ENCODE assay signal across 25 cellular contexts in the genomic region with DNA sequence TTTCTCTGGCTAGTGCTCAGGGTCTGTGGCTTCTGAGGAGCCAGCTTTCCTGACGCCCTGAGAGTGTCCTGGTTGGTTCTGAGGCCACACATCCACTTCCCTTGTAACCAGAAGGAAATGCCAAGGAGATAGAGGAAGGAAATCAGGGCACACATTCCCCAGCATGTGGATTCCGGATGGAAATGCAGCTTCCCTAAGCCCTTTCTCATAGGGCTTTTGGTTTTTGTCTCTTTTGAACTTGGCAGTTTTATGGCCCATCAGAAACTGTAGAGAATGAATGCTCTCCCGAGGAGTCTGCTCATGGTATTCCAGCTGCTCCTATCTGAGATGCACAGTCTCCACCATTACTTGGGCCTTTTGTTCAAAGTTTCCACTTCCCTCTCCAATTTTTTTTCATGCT.
"Had no signal": no experiment of that assay in that cellular context is flagged by ENCODE, and none has a peak within 500 bp of the region (broad histone marks: within the 10 kb centered on the region; RNA-seq: fewer than 3 reads in every experiment).

No MANE protein-coding gene starts in this region.

- H3K27ac ChIP-seq: left lung, lower lobe of right lung, neural progenitor cell, neutrophil, ovary, skin epidermis, spleen, suprapubic skin, thoracic aorta, tibial artery, upper lobe of right lung had no signal

- H3K4me3 ChIP-seq: left lung, lower lobe of right lung, neural progenitor cell, ovary, skin epidermis, spleen, suprapubic skin, thoracic aorta, tibial artery, upper lobe of right lung had no signal

- DNase-seq: head of caudate nucleus; hippocampal formation; kidney; left lung; lower lobe of right lung; naive B cell; natural killer cell; nephron progenitor cell; occipital lobe; ovary; retina; right cardiac atrium; spleen; stimulated activated CD4-positive, alpha-beta T cell treated with anti-CD3 and anti-CD28 coated beads, Interleukin-4, amount 100 ng/mL, for 24 hours; stimulated activated naive CD4-positive, alpha-beta T cell; tibial artery; trophoblast cell; upper lobe of right lung had no signal

- H3K27me3 ChIP-seq: left lung, neural progenitor cell, neutrophil, ovary, spleen, suprapubic skin, tibial artery, upper lobe of right lung had no signal

- H3K4me1 ChIP-seq: left lung, lower lobe of right lung, neural progenitor cell, spleen, tibial artery, upper lobe of right lung had no signal

- H3K9me3 ChIP-seq: left lung, lower lobe of right lung, neutrophil, ovary, suprapubic skin, thoracic aorta, tibial artery, upper lobe of right lung had no signal

- ATAC-seq: left lung; lower lobe of right lung; natural killer cell; right cardiac atrium; sciatic nerve; stimulated activated effector memory CD8-positive, alpha-beta T cell treated with anti-CD3 and anti-CD28 coated beads, Interleukin-12 subunit alpha, Interleukin-12 subunit beta, amount 100 ng/mL, for 72 hours; upper lobe of right lung had no signal

- H2AFZ ChIP-seq: neural progenitor cell had no signal

- H3K36me3 ChIP-seq: neural progenitor cell, ovary, thoracic aorta, upper lobe of right lung had no signal

- H3K4me2 ChIP-seq: neural progenitor cell had no signal
